14 cellular contexts compared by ENCODE assay signal in the genomic region with DNA sequence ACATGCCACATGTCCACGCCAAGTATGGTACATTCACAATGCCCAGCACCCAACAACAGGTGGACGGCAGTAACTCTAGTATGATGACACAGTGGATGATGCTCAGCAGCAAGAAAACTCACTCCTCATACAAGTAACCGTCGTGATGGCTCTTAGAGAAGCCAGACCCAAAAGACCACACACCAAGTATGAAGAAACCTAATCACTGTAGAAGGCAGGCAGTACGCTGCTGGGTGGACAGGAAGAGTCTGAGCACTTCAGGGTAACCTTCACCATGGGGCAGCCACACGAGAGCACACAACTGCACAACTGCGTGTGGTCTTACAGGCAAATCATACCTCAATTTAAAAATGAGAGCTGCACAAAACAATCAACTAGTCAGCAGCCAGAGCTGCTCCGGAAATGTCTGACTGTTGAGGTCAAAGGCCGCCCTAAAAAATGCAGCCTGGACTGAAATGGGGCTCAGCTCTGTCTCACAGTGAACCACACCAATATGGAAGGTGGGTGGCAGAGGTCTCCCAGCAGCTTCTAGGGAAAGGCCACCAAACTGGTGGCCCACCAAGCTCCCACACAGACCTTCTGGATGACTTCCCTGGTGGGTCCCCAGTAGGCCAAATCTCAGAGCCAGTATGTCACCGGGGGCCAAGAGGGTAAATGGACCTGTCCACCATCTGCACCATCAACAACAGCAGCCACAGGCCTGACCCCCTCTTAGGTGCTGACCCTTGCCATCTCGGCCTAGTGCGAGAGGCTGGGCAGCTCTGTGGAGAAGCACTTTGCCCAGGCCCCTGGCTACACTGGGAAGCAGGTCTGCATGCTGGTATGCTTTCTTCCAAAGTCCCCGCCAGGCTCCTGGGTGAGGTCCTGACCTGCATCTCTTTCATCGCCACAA. TPM values are rescaled to one million over a fixed set of nuclear protein-coding genes. Genes with fewer than 3 reads are reported as not detected.
DNase-seq lines count a peak whose midpoint lies in the region; ATAC-seq and TF ChIP-seq lines count a peak whose summit lies in the region.
"Had no signal": no experiment of that assay in that cellular context is flagged by ENCODE, and none has a peak within 500 bp of the region (broad histone marks: within the 10 kb centered on the region; RNA-seq: fewer than 3 reads in every experiment).

No MANE protein-coding gene starts in this region.

- H3K4me3 ChIP-seq in upper lobe of right lung = no peak overlapping the region

- ATAC-seq in activated naive CD8-positive, alpha-beta T cell treated with anti-CD3 and anti-CD28 coated beads, Interleukin-2, amount 50 U/mL, for 24 hours = peak; percentile 9
- no peak for ATAC-seq in upper lobe of right lung
- no peak for ATAC-seq in HG03432 (IDR thresholded peaks at IDR 0.05; ENCODE audit: unreplicated experiment)
- no peak for ATAC-seq in GM21723 (IDR thresholded peaks at IDR 0.05; ENCODE audit: unreplicated experiment)
- ATAC-seq: activated CD8-positive, alpha-beta T cell treated with anti-CD3 and anti-CD28 coated beads, Interleukin-2, amount 10 ng/mL, durations not matched to agents 7 days and 5 days had no signal

- H3K9me3 Mint-ChIP-seq in activated naive CD8-positive, alpha-beta T cell treated with anti-CD3 and anti-CD28 coated beads, Interleukin-2, amount 50 U/mL, for 24 hours = no peaks in the 10 kb centered on the region
- H3K9me3 Mint-ChIP-seq in activated naive CD8-positive, alpha-beta T cell treated with anti-CD3 and anti-CD28 coated beads for 36 hours = no peaks in the 10 kb centered on the region
- H3K9me3 Mint-ChIP-seq: stimulated activated naive CD8-positive, alpha-beta T cell treated with anti-CD3 and anti-CD28 coated beads, Interleukin-15, Interleukin-2, amounts not matched to agents 100 ng/mL and 50 ng/mL, for 24 hours had no signal

- H3K36me3 ChIP-seq in upper lobe of right lung = no peaks in the 10 kb centered on the region

- no peak for DNase-seq in activated naive CD8-positive, alpha-beta T cell treated with anti-CD3 and anti-CD28 coated beads, Interleukin-2, amount 50 U/mL, for 24 hours
- no peak for DNase-seq in activated naive CD8-positive, alpha-beta T cell treated with anti-CD3 and anti-CD28 coated beads for 36 hours
- DNase-seq in dermis blood vessel endothelial cell (peak; percentile 78), lung microvascular endothelial cell (ENCODE audit: low read depth in 2 of 2) (peak; percentile 75 to 76), upper lobe of right lung (no peak), SHP77 treated with DMSO at 0.1 percent for 48 hours (lab: John Stamatoyannopoulos, UW) (no peak)
- DNase-seq: activated CD8-positive, alpha-beta T cell treated with anti-CD3 and anti-CD28 coated beads, Interleukin-2, amount 10 ng/mL, durations not matched to agents 7 days and 5 days; NCI-H1694; NK-92 treated with Interleukin-12 subunit alpha and Interleukin-12 subunit beta, amount 100 ng/mL, for 24 hours; stimulated activated CD4-positive, alpha-beta T cell treated with anti-CD3 and anti-CD28 coated beads, Interleukin-1b, Interleukin-23, amount 100 ng/mL, for 48 hours had no signal

- no peaks in the 10 kb centered on the region for H3K27me3 Mint-ChIP-seq in activated naive CD8-positive, alpha-beta T cell treated with anti-CD3 and anti-CD28 coated beads, Interleukin-2, amount 50 U/mL, for 24 hours
- no peaks in the 10 kb centered on the region for H3K27me3 Mint-ChIP-seq in activated naive CD8-positive, alpha-beta T cell treated with anti-CD3 and anti-CD28 coated beads for 36 hours
- H3K27me3 Mint-ChIP-seq: activated naive CD8-positive, alpha-beta T cell; stimulated activated naive CD8-positive, alpha-beta T cell treated with anti-CD3 and anti-CD28 coated beads, Interleukin-15, Interleukin-2, amounts not matched to agents 100 ng/mL and 50 ng/mL, for 24 hours had no signal

- H3K27ac Mint-ChIP-seq in activated naive CD8-positive, alpha-beta T cell treated with anti-CD3 and anti-CD28 coated beads, Interleukin-2, amount 50 U/mL, for 24 hours = no peak overlapping the region
- no peak overlapping the region for H3K27ac Mint-ChIP-seq in activated naive CD8-positive, alpha-beta T cell treated with anti-CD3 and anti-CD28 coated beads for 36 hours
- H3K27ac Mint-ChIP-seq: activated CD8-positive, alpha-beta T cell treated with anti-CD3 and anti-CD28 coated beads, Interleukin-2, amount 10 ng/mL, durations not matched to agents 7 days and 5 days; activated naive CD8-positive, alpha-beta T cell; stimulated activated naive CD8-positive, alpha-beta T cell treated with anti-CD3 and anti-CD28 coated beads, Interleukin-15, Interleukin-2, amounts not matched to agents 100 ng/mL and 50 ng/mL, for 24 hours had no signal

- H3K9me3 ChIP-seq in upper lobe of right lung = no peaks in the 10 kb centered on the region

- H3K36me3 Mint-ChIP-seq in activated naive CD8-positive, alpha-beta T cell treated with anti-CD3 and anti-CD28 coated beads, Interleukin-2, amount 50 U/mL, for 24 hours (ENCODE audit: low read depth) = peaks cover 3% of the 10 kb centered on the region
- H3K36me3 Mint-ChIP-seq in activated naive CD8-positive, alpha-beta T cell treated with anti-CD3 and anti-CD28 coated beads for 36 hours = peaks cover 4% of the 10 kb centered on the region

- peak overlapping the region; percentile 30 for H3K27ac ChIP-seq in upper lobe of right lung

- H3K4me1 Mint-ChIP-seq in activated naive CD8-positive, alpha-beta T cell treated with anti-CD3 and anti-CD28 coated beads, Interleukin-2, amount 50 U/mL, for 24 hours = peaks cover 48% of the 10 kb centered on the region
- H3K4me1 Mint-ChIP-seq in activated naive CD8-positive, alpha-beta T cell treated with anti-CD3 and anti-CD28 coated beads for 36 hours = peaks cover 32% of the 10 kb centered on the region

- intact Hi-C loops in upper lobe of right lung (cut with DNase I) = no loop called here

- TF ChIP-seq CTCF in upper lobe of right lung (IDR thresholded peaks at IDR 0.05) = no peak

- H3K4me3 Mint-ChIP-seq in activated naive CD8-positive, alpha-beta T cell treated with anti-CD3 and anti-CD28 coated beads, Interleukin-2, amount 50 U/mL, for 24 hours = no peak overlapping the region
- no peak overlapping the region for H3K4me3 Mint-ChIP-seq in activated naive CD8-positive, alpha-beta T cell treated with anti-CD3 and anti-CD28 coated beads for 36 hours
- H3K4me3 Mint-ChIP-seq: activated CD8-positive, alpha-beta T cell treated with anti-CD3 and anti-CD28 coated beads, Interleukin-2, amount 10 ng/mL, durations not matched to agents 7 days and 5 days; activated naive CD8-positive, alpha-beta T cell; stimulated activated naive CD8-positive, alpha-beta T cell treated with anti-CD3 and anti-CD28 coated beads, Interleukin-15, Interleukin-2, amounts not matched to agents 100 ng/mL and 50 ng/mL, for 24 hours had no signal

- H3K4me1 ChIP-seq in upper lobe of right lung = peaks cover 53% of the 10 kb centered on the region

- H3K27me3 ChIP-seq in upper lobe of right lung = no peaks in the 10 kb centered on the region

RNA-seq across cellular contexts. Expression of a gene that starts 17.8 kb away (rescaled TPM):
- total RNA-seq in activated naive CD8-positive, alpha-beta T cell treated with anti-CD3 and anti-CD28 coated beads for 36 hours = 10 to 100 TPM; 19.2 to 20.5 TPM
- total RNA-seq in dermis blood vessel endothelial cell (54.5 and 74.2 TPM in 2 replicates), lung microvascular endothelial cell (29.2 and 37.7 TPM in 2 replicates), upper lobe of right lung (38.6 TPM)

Comparison
In these comparisons a context has a peak if more than half of its experiments do, and no peak if none do; other contexts are left out.
1. DNase-seq: peak in dermis blood vessel endothelial cell (single experiment) and lung microvascular endothelial cell (2 of 2); none in activated naive CD8-positive, alpha-beta T cell treated with anti-CD3 and anti-CD28 coated beads, Interleukin-2, amount 50 U/mL, for 24 hours (single experiment), activated naive CD8-positive, alpha-beta T cell treated with anti-CD3 and anti-CD28 coated beads for 36 hours (single experiment), upper lobe of right lung (single experiment) and SHP77 treated with DMSO at 0.1 percent for 48 hours (single experiment).